ENCODE assay signal across 1 cellular context in the genomic region with DNA sequence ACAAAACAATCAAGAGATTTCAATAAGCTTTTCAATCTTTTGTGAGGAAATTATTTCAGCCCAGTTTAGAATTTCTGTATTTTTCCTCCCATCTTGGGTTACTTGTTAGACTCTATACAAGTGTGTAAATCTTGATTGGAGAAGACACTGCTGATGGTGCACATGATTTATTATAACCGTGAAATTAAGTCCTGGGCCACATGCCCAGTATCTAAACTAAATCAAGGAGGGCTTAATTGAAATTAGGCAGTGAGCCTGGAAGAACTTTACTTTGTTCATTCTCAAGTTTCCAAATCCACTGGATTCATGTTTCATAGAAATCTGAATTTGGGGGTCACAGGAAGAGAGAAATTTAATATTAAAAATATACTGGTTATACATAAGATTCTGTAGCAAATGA.
TF ChIP-seq lines count a peak whose summit lies in the region.

No MANE protein-coding gene starts in this region.

TF ChIP-seq in HEK293, 187 proteins besides CTCF, POLR2A, EP300 and RAD21 (continued from another document and continues in another):
- TF ChIP-seq, protein P1, sequence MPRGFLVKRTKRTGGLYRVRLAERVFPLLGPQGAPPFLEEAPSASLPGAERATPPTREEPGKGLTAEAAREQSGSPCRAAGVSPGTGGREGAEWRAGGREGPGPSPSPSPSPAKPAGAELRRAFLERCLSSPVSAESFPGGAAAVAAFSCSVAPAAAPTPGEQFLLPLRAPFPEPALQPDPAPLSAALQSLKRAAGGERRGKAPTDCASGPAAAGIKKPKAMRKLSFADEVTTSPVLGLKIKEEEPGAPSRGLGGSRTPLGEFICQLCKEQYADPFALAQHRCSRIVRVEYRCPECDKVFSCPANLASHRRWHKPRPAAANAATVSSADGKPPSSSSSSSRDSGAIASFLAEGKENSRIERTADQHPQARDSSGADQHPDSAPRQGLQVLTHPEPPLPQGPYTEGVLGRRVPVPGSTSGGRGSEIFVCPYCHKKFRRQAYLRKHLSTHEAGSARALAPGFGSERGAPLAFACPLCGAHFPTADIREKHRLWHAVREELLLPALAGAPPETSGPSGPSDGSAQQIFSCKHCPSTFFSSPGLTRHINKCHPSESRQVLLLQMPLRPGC (tag by site-specific recombination; IDR thresholded peaks at IDR 0.05), result no peak
- TF ChIP-seq SALL2 (tag by site-specific recombination; IDR thresholded peaks at IDR 0.05; ENCODE audit: borderline replicate concordance) (no peak), ZNF560 (tag by site-specific recombination; IDR thresholded peaks at IDR 0.05; ENCODE audit: borderline replicate concordance) (no peak), ZNF366 (tag by site-specific recombination; conservative IDR thresholded peaks at IDR 0.05) (0 out of 2 replicates have a peak, but pooled peaks have one; percentile 18), GLIS2 (tag by site-specific recombination; IDR thresholded peaks at IDR 0.05) (no peak), ZSCAN23 (tag by site-specific recombination; IDR thresholded peaks at IDR 0.05) (no peak), KLF16 (tag by site-specific recombination; IDR thresholded peaks at IDR 0.05) (no peak), ZNF112 (tag by site-specific recombination; IDR thresholded peaks at IDR 0.05) (no peak), ZNF302 (tag by site-specific recombination; IDR thresholded peaks at IDR 0.05; ENCODE audit: low read depth) (no peak), ZNF623 (tag by site-specific recombination; IDR thresholded peaks at IDR 0.05) (no peak), ZBTB8A (tag by site-specific recombination; IDR thresholded peaks at IDR 0.05) (peak; percentile 43; the same call in 1 of the 2 replicates), ZSCAN30 (tag by site-specific recombination; IDR thresholded peaks at IDR 0.05) (no peak), ZNF626 (tag by site-specific recombination; IDR thresholded peaks at IDR 0.05) (no peak), TRIM28 (IDR thresholded peaks at IDR 0.05; ENCODE audit: borderline replicate concordance, low read length) (no peak), ZNF19 (tag by site-specific recombination; IDR thresholded peaks at IDR 0.05; ENCODE audit: low read depth) (no peak), ZNF214 (tag by site-specific recombination; IDR thresholded peaks at IDR 0.05; ENCODE audit: borderline replicate concordance) (no peak), IKZF3 (tag by site-specific recombination; IDR thresholded peaks at IDR 0.05) (peak; percentile 28; the same call in 1 of the 2 replicates), ZNF785 (tag by site-specific recombination; IDR thresholded peaks at IDR 0.05) (no peak), EGR2 (tag by site-specific recombination; IDR thresholded peaks at IDR 0.05; ENCODE audit: low read depth) (no peak), ZNF658 (tag by site-specific recombination; IDR thresholded peaks at IDR 0.05) (no peak), WT1 (tag by site-specific recombination; IDR thresholded peaks at IDR 0.05) (peak; percentile 65), ZNF830 (tag by site-specific recombination; IDR thresholded peaks at IDR 0.05; ENCODE audit: low read depth) (no peak), ZNF701 (tag by site-specific recombination; IDR thresholded peaks at IDR 0.05) (no peak), ZXDB (tag by site-specific recombination; IDR thresholded peaks at IDR 0.05) (peak; percentile 45; the same call in 1 of the 2 replicates), SETDB1 (IDR thresholded peaks at IDR 0.05; ENCODE audit: insufficient read length, low read length) (no peak), ZNF239 (tag by site-specific recombination; IDR thresholded peaks at IDR 0.05) (no peak), YY2 (tag by site-specific recombination; IDR thresholded peaks at IDR 0.05) (no peak), OSR2 (tag by site-specific recombination; IDR thresholded peaks at IDR 0.05) (peak; percentile 33; the same call in 1 of the 2 replicates), ZNF140 (tag by site-specific recombination; IDR thresholded peaks at IDR 0.05) (no peak), GLI2 (tag by site-specific recombination; IDR thresholded peaks at IDR 0.05; ENCODE audit: borderline replicate concordance, low read depth) (no peak), ZNF501 (tag by site-specific recombination; IDR thresholded peaks at IDR 0.05) (peak; percentile 61; the same call in 1 of the 2 replicates), ZNF621 (tag by site-specific recombination; IDR thresholded peaks at IDR 0.05) (no peak), FEZF1 (tag by site-specific recombination; IDR thresholded peaks at IDR 0.05) (0 out of 2 replicates have a peak, but pooled peaks have one; percentile 15), REPIN1 (tag by site-specific recombination; IDR thresholded peaks at IDR 0.05; ENCODE audit: low read depth) (no peak), ZBTB7A (tag by site-specific recombination; IDR thresholded peaks at IDR 0.05; ENCODE audit: low read depth) (no peak), ZNF664 (tag by site-specific recombination; IDR thresholded peaks at IDR 0.05) (0 out of 2 replicates have a peak, but pooled peaks have one; percentile 29), ZBTB21 (tag by site-specific recombination; IDR thresholded peaks at IDR 0.05) (no peak), BCL11B (tag by site-specific recombination; IDR thresholded peaks at IDR 0.05; ENCODE audit: low read depth) (0 out of 2 replicates have a peak, but pooled peaks have one; percentile 47), ZFP69B (tag by site-specific recombination; IDR thresholded peaks at IDR 0.05) (no peak), RBAK (tag by site-specific recombination; IDR thresholded peaks at IDR 0.05) (no peak), ZNF24 (tag by site-specific recombination; IDR thresholded peaks at IDR 0.05) (no peak), ZNF157 (tag by site-specific recombination; IDR thresholded peaks at IDR 0.05) (no peak), MZF1 (tag by site-specific recombination; IDR thresholded peaks at IDR 0.05; ENCODE audit: borderline replicate concordance) (peak; percentile 33; the same call in 1 of the 2 replicates), ZNF274 (IDR thresholded peaks at IDR 0.05; ENCODE audit: low read length) (no peak), ZNF274 (tag by site-specific recombination; IDR thresholded peaks at IDR 0.05; ENCODE audit: borderline replicate concordance) (no peak)
- TF ChIP-seq, protein P2, sequence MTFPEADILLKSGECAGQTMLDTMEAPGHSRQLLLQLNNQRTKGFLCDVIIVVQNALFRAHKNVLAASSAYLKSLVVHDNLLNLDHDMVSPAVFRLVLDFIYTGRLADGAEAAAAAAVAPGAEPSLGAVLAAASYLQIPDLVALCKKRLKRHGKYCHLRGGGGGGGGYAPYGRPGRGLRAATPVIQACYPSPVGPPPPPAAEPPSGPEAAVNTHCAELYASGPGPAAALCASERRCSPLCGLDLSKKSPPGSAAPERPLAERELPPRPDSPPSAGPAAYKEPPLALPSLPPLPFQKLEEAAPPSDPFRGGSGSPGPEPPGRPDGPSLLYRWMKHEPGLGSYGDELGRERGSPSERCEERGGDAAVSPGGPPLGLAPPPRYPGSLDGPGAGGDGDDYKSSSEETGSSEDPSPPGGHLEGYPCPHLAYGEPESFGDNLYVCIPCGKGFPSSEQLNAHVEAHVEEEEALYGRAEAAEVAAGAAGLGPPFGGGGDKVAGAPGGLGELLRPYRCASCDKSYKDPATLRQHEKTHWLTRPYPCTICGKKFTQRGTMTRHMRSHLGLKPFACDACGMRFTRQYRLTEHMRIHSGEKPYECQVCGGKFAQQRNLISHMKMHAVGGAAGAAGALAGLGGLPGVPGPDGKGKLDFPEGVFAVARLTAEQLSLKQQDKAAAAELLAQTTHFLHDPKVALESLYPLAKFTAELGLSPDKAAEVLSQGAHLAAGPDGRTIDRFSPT (tag by site-specific recombination; IDR thresholded peaks at IDR 0.05), result no peak
- TF ChIP-seq, protein P3, sequence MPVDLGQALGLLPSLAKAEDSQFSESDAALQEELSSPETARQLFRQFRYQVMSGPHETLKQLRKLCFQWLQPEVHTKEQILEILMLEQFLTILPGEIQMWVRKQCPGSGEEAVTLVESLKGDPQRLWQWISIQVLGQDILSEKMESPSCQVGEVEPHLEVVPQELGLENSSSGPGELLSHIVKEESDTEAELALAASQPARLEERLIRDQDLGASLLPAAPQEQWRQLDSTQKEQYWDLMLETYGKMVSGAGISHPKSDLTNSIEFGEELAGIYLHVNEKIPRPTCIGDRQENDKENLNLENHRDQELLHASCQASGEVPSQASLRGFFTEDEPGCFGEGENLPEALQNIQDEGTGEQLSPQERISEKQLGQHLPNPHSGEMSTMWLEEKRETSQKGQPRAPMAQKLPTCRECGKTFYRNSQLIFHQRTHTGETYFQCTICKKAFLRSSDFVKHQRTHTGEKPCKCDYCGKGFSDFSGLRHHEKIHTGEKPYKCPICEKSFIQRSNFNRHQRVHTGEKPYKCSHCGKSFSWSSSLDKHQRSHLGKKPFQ (tag by site-specific recombination; IDR thresholded peaks at IDR 0.05), result no peak
- TF ChIP-seq, protein P4, sequence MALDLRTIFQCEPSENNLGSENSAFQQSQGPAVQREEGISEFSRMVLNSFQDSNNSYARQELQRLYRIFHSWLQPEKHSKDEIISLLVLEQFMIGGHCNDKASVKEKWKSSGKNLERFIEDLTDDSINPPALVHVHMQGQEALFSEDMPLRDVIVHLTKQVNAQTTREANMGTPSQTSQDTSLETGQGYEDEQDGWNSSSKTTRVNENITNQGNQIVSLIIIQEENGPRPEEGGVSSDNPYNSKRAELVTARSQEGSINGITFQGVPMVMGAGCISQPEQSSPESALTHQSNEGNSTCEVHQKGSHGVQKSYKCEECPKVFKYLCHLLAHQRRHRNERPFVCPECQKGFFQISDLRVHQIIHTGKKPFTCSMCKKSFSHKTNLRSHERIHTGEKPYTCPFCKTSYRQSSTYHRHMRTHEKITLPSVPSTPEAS (tag by site-specific recombination; IDR thresholded peaks at IDR 0.05), result no peak
- TF ChIP-seq, protein P5, sequence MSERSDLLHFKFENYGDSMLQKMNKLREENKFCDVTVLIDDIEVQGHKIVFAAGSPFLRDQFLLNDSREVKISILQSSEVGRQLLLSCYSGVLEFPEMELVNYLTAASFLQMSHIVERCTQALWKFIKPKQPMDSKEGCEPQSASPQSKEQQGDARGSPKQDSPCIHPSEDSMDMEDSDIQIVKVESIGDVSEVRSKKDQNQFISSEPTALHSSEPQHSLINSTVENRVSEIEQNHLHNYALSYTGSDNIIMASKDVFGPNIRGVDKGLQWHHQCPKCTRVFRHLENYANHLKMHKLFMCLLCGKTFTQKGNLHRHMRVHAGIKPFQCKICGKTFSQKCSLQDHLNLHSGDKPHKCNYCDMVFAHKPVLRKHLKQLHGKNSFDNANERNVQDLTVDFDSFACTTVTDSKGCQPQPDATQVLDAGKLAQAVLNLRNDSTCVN (tag by site-specific recombination; optimal IDR thresholded peaks at IDR 0.05), result no peak
- TF ChIP-seq, protein P6, sequence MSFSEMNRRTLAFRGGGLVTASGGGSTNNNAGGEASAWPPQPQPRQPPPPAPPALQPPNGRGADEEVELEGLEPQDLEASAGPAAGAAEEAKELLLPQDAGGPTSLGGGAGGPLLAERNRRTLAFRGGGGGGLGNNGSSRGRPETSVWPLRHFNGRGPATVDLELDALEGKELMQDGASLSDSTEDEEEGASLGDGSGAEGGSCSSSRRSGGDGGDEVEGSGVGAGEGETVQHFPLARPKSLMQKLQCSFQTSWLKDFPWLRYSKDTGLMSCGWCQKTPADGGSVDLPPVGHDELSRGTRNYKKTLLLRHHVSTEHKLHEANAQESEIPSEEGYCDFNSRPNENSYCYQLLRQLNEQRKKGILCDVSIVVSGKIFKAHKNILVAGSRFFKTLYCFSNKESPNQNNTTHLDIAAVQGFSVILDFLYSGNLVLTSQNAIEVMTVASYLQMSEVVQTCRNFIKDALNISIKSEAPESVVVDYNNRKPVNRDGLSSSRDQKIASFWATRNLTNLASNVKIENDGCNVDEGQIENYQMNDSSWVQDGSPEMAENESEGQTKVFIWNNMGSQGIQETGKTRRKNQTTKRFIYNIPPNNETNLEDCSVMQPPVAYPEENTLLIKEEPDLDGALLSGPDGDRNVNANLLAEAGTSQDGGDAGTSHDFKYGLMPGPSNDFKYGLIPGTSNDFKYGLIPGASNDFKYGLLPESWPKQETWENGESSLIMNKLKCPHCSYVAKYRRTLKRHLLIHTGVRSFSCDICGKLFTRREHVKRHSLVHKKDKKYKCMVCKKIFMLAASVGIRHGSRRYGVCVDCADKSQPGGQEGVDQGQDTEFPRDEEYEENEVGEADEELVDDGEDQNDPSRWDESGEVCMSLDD (tag by site-specific recombination; IDR thresholded peaks at IDR 0.05), result no peak
- TF ChIP-seq, protein P7, sequence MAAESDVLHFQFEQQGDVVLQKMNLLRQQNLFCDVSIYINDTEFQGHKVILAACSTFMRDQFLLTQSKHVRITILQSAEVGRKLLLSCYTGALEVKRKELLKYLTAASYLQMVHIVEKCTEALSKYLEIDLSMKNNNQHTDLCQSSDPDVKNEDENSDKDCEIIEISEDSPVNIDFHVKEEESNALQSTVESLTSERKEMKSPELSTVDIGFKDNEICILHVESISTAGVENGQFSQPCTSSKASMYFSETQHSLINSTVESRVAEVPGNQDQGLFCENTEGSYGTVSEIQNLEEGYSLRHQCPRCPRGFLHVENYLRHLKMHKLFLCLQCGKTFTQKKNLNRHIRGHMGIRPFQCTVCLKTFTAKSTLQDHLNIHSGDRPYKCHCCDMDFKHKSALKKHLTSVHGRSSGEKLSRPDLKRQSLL (tag by site-specific recombination; IDR thresholded peaks at IDR 0.05), result no peak; the same call in 1 of the 2 replicates
